12 cellular contexts compared by ENCODE assay signal in the genomic region with DNA sequence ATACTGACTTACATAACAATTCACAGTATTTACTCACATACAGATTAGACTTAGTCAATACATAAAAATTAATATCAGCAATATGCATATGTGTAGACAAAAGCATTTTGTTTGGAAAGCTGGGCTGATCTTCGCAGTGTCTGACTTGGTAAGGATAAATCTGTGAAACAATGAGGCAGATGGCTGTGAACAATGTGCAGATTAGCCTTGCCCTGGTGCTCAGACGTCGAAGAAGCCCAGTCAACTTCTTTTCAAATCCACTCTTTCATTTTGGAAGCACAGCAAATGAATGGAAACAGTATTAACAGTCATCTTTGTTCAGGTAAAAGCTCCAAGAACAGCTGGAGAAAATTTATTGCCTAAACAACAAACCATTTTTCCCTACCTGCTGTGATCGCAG.
A peak's percentile ranks its signal among the peaks of the same experiment; 100 is the strongest.
DNase-seq lines count a peak whose midpoint lies in the region; ATAC-seq and TF ChIP-seq lines count a peak whose summit lies in the region.
"Had no signal": no experiment of that assay in that cellular context is flagged by ENCODE, and none has a peak within 500 bp of the region (broad histone marks: within the 10 kb centered on the region; RNA-seq: fewer than 3 reads in every experiment).

No MANE protein-coding gene starts in this region.

- WGBS in tibial nerve, 2 donors: 60 to 66% methylated on average over 4 of the region's 4 CpGs

- ATAC-seq in HG03469 (IDR thresholded peaks at IDR 0.05; ENCODE audit: unreplicated experiment): no peak
- ATAC-seq: T-helper 17 cell had no signal

- no peaks in the 10 kb centered on the region for H3K9me3 Mint-ChIP-seq in mesothelial cell of epicardium
- H3K9me3 Mint-ChIP-seq: type B pancreatic cell had no signal

- TF ChIP-seq CTCF in breast epithelium (IDR thresholded peaks at IDR 0.05) (no peak), mesothelial cell of epicardium (IDR thresholded peaks at IDR 0.05; ENCODE audit: unreplicated experiment) (no peak), tibial nerve (IDR thresholded peaks at IDR 0.05) (no peak)

- DNase-seq in NCI-H82 (lab: John Stamatoyannopoulos, UW): peak; percentile 40
- DNase-seq in NCI-H82 treated with DMSO at 0.1 percent for 48 hours (lab: John Stamatoyannopoulos, UW; ENCODE audit: unreplicated experiment): no peak
- no peak for DNase-seq in breast epithelium (ENCODE audit: low spot score in 2 of 2)
- DNase-seq in mesothelial cell of epicardium (ENCODE audit: low spot score in 2 of 2, unreplicated experiment in 2 of 2): no peak
- no peak for DNase-seq in tibial nerve (ENCODE audit: low spot score in 2 of 2)
- no peak for DNase-seq in activated CD4-positive, CD25-positive, alpha-beta regulatory T cell treated with anti-CD3 and anti-CD28 coated beads, Interleukin-2, amount 50 U/mL, for 72 hours
- no peak for DNase-seq in globus pallidus (ENCODE audit: low spot score)
- DNase-seq: NCI-H1105, T-helper 17 cell had no signal

- H3K27me3 ChIP-seq in breast epithelium (no peaks in the 10 kb centered on the region), tibial nerve (no peaks in the 10 kb centered on the region)
- H3K27me3 ChIP-seq: right atrium auricular region had no signal

- no peaks in the 10 kb centered on the region for H3K9me3 ChIP-seq in breast epithelium
- no peaks in the 10 kb centered on the region for H3K9me3 ChIP-seq in tibial nerve
- H3K9me3 ChIP-seq: right atrium auricular region had no signal

- H3K27me3 Mint-ChIP-seq in mesothelial cell of epicardium (ENCODE audit: low read depth): no peaks in the 10 kb centered on the region
- H3K27me3 Mint-ChIP-seq: T-helper 17 cell, type B pancreatic cell had no signal

- H3K4me3 Mint-ChIP-seq in mesothelial cell of epicardium: no peak overlapping the region
- H3K4me3 Mint-ChIP-seq: T-helper 17 cell, type B pancreatic cell had no signal

- H3K36me3 ChIP-seq in breast epithelium: no peaks in the 10 kb centered on the region
- peaks cover 0 to 29% (median 0%) of the 10 kb centered on the region in 3 donors for H3K36me3 ChIP-seq in tibial nerve

- no peak for TF ChIP-seq EP300 in tibial nerve (IDR thresholded peaks at IDR 0.05)

- H3K27ac Mint-ChIP-seq in mesothelial cell of epicardium: peak overlapping the region; percentile 96
- H3K27ac Mint-ChIP-seq: T-helper 17 cell, type B pancreatic cell had no signal

- H3K4me1 ChIP-seq in breast epithelium (no peaks in the 10 kb centered on the region), tibial nerve (peaks cover 0 to 53% (median 4%) of the 10 kb centered on the region in 4 donors)

- intact Hi-C loops in breast epithelium (cut with DNase I; ENCODE audit: low total_unique reads): no loop called here

- H3K4me1 Mint-ChIP-seq in mesothelial cell of epicardium: peaks cover 83% of the 10 kb centered on the region

- no peak for TF ChIP-seq POLR2A in breast epithelium (IDR thresholded peaks at IDR 0.05)
- no peak for TF ChIP-seq POLR2A in tibial nerve (IDR thresholded peaks at IDR 0.05)

- H3K4me3 ChIP-seq in breast epithelium (no peak overlapping the region), tibial nerve (no peak overlapping the region)
- H3K4me3 ChIP-seq: right atrium auricular region had no signal

- H3K27ac ChIP-seq in breast epithelium (peak overlapping the region; percentile 60), tibial nerve (peak overlapping the region; percentile 7 to 86 (median 56))

- peaks cover 19% of the 10 kb centered on the region for H3K36me3 Mint-ChIP-seq in mesothelial cell of epicardium
